21 cellular contexts compared by ENCODE assay signal in genomic region chr6:139887275-139887674, GRCh38.
"Had no signal": no experiment of that assay in that cellular context is flagged by ENCODE, and none has a peak within 500 bp of the region (broad histone marks: within the 10 kb centered on the region; RNA-seq: fewer than 3 reads in every experiment).

No MANE protein-coding gene starts in this region.

- H3K4me1 ChIP-seq: suprapubic skin had no signal

- H3K4me1 Mint-ChIP-seq: immature natural killer cell; natural killer cell; stimulated activated naive CD8-positive, alpha-beta T cell treated with anti-CD3 and anti-CD28 coated beads, Interleukin-15, amount 100 ng/mL, for 72 hours had no signal

- H3K9me3 ChIP-seq: gastrocnemius medialis, heart right ventricle, suprapubic skin, transverse colon had no signal

- DNase-seq: activated CD4-positive, alpha-beta T cell treated with anti-CD3 and anti-CD28 coated beads for 1 hour; activated CD8-positive, alpha-beta memory T cell treated with anti-CD3 and anti-CD28 coated beads for 24 hours; activated CD8-positive, alpha-beta memory T cell treated with anti-CD3 and anti-CD28 coated beads, Interleukin-2, amount 50 U/mL, for 48 hours; activated effector memory CD4-positive, alpha-beta T cell treated with anti-CD3 and anti-CD28 coated beads, Interleukin-2, amount 50 U/mL, for 16 hours; activated naive CD4-positive, alpha-beta T cell treated with anti-CD3 and anti-CD28 coated beads, Interleukin-2, amount 50 U/mL, for 16 hours; activated T-cell treated with anti-CD3 and anti-CD28 coated beads, Interleukin-2, amount 50 U/mL, for 72 hours; aorta; gastrocnemius medialis; heart right ventricle; immature natural killer cell; kidney glomerular epithelial cell; natural killer cell; occipital lobe; stimulated activated naive CD8-positive, alpha-beta T cell treated with anti-CD3 and anti-CD28 coated beads, Interleukin-15, amount 100 ng/mL, for 72 hours; transverse colon had no signal

- H3K27me3 ChIP-seq: gastrocnemius medialis, heart right ventricle, suprapubic skin, transverse colon had no signal

- H3K9me3 Mint-ChIP-seq: activated T-cell treated with anti-CD3 and anti-CD28 coated beads, Interleukin-2, amount 50 U/mL, for 72 hours; immature natural killer cell; memory B cell; natural killer cell; stimulated activated naive CD8-positive, alpha-beta T cell treated with anti-CD3 and anti-CD28 coated beads, Interleukin-15, amount 100 ng/mL, for 72 hours; T-helper 1 cell treated with Interleukin-12 subunit alpha and Interleukin-12 subunit beta and Interleukin-4 antibody, amounts not matched to agents 30 μg/mL and 1 μg/mL, for 36 hours had no signal

- H3K4me3 Mint-ChIP-seq: activated T-cell treated with anti-CD3 and anti-CD28 coated beads, Interleukin-2, amount 50 U/mL, for 72 hours; immature natural killer cell; memory B cell; natural killer cell; stimulated activated naive CD8-positive, alpha-beta T cell treated with anti-CD3 and anti-CD28 coated beads, Interleukin-15, amount 100 ng/mL, for 72 hours; T-helper 1 cell treated with Interleukin-12 subunit alpha and Interleukin-12 subunit beta and Interleukin-4 antibody, amounts not matched to agents 30 μg/mL and 1 μg/mL, for 36 hours had no signal

- H3K27ac ChIP-seq: coronary artery, gastrocnemius medialis, heart right ventricle, suprapubic skin, transverse colon, VCaP had no signal

- H3K4me3 ChIP-seq: coronary artery, gastrocnemius medialis, heart right ventricle, suprapubic skin, transverse colon had no signal

- ATAC-seq: activated T-cell treated with anti-CD3 and anti-CD28 coated beads, Interleukin-2, amount 50 U/mL, for 72 hours; esophagus mucosa; gastrocnemius medialis; heart right ventricle; natural killer cell; stimulated activated naive CD8-positive, alpha-beta T cell treated with anti-CD3 and anti-CD28 coated beads, Interleukin-15, amount 100 ng/mL, for 72 hours had no signal

- H3K27me3 Mint-ChIP-seq: stimulated activated naive CD8-positive, alpha-beta T cell treated with anti-CD3 and anti-CD28 coated beads, Interleukin-15, amount 100 ng/mL, for 72 hours had no signal

- H3K27ac Mint-ChIP-seq: activated T-cell treated with anti-CD3 and anti-CD28 coated beads, Interleukin-2, amount 50 U/mL, for 72 hours; immature natural killer cell; memory B cell; natural killer cell; stimulated activated naive CD8-positive, alpha-beta T cell treated with anti-CD3 and anti-CD28 coated beads, Interleukin-15, amount 100 ng/mL, for 72 hours; T-helper 1 cell treated with Interleukin-12 subunit alpha and Interleukin-12 subunit beta and Interleukin-4 antibody, amounts not matched to agents 30 μg/mL and 1 μg/mL, for 36 hours had no signal

- H3K36me3 Mint-ChIP-seq: immature natural killer cell, memory B cell, natural killer cell had no signal

- H3K36me3 ChIP-seq: gastrocnemius medialis, heart right ventricle, suprapubic skin, transverse colon had no signal
